In the genomic region with DNA sequence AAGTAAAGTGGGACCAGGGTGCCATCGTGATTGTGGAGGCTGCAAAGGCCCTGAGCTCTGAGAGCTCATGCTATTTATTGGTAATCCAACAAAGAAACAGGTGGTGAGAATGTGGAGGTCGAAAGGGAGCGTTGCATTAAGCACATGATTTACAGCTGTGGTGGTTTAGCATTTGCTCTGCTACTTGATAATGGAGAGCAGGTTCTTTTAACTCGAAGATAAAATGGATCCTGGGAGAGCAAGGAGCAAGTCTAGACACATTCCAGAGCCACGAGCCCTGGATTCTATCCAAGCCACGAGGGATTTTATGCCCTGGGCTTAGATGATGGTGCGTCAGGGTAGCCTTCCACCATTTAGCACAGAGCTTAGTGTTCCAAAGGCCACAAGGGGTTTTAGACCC, we compare ENCODE assay signal across 17 cellular contexts.
DNase-seq lines count a peak whose midpoint lies in the region; ATAC-seq and TF ChIP-seq lines count a peak whose summit lies in the region.
"Had no signal": no experiment of that assay in that cellular context is flagged by ENCODE, and none has a peak within 500 bp of the region (broad histone marks: within the 10 kb centered on the region; RNA-seq: fewer than 3 reads in every experiment).

No MANE protein-coding gene starts in this region.

- DNase-seq in GM23338 (ENCODE audit: low spot score) = no peak
- DNase-seq in PC-9 = no peak
- peak; percentile 1 for DNase-seq in mammary epithelial cell
- no peak for DNase-seq in stimulated activated naive CD8-positive, alpha-beta T cell treated with anti-CD3 and anti-CD28 coated beads, Interleukin-15, Interleukin-2, amounts not matched to agents 100 U/mL and 50 U/mL, for 24 hours
- DNase-seq in BE2C = no peak
- DNase-seq in NCI-H1930 (lab: John Stamatoyannopoulos, UW) = no peak
- DNase-seq: CD4-positive, alpha-beta memory T cell; GM23248; KBM-7; NCI-H1048; NCI-H1694 treated with DMSO at 0.1 percent for 48 hours; NCI-H2171 treated with DMSO at 0.1 percent for 48 hours; NCI-H510A treated with DMSO at 0.1 percent for 48 hours; NK-92 treated with Interleukin-12 subunit alpha and Interleukin-12 subunit beta, amount 100 ng/mL, for 24 hours; OCI-M1 had no signal

- no peak for ATAC-seq in GM23338
- ATAC-seq in stimulated activated naive CD8-positive, alpha-beta T cell treated with anti-CD3 and anti-CD28 coated beads, Interleukin-15, Interleukin-2, amounts not matched to agents 100 U/mL and 50 U/mL, for 24 hours = no peak

- dilution Hi-C loops in mammary epithelial cell (cut with HindIII; ENCODE audit: low sequenced_read_pairs) = no loop called here

- H3K36me3 ChIP-seq in GM23338 (ENCODE audit: insufficient read depth) (no peaks in the 10 kb centered on the region), PC-9 (ENCODE audit: low read depth) (no peaks in the 10 kb centered on the region), mammary epithelial cell (ENCODE audit: insufficient read depth, low read length) (no peaks in the 10 kb centered on the region), BE2C (no peaks in the 10 kb centered on the region)

- H3F3A ChIP-seq in GM23338 (replicated peaks; ENCODE audit: low read depth) (no peaks in the 10 kb centered on the region), PC-9 (ENCODE audit: insufficient read depth, low read depth) (no peaks in the 10 kb centered on the region)

- H3K9me3 ChIP-seq in PC-9 (ENCODE audit: insufficient read depth, low read depth) (no peaks in the 10 kb centered on the region), mammary epithelial cell (replicated peaks; ENCODE audit: insufficient read depth, low read length) (peaks cover 3% of the 10 kb centered on the region), BE2C (no peaks in the 10 kb centered on the region)

- H3K4me3 ChIP-seq in GM23338 = no peak overlapping the region
- H3K4me3 ChIP-seq in PC-9 = no peak overlapping the region
- H3K4me3 ChIP-seq in mammary epithelial cell (replicated peaks in 1 of 3; ENCODE audit: insufficient read depth in 1 of 3, low read depth in 2 of 3, low read length in 3 of 3) = no peak overlapping the region
- H3K4me3 ChIP-seq in BE2C (ENCODE audit: low read depth, low read length) = no peak overlapping the region
- H3K4me3 ChIP-seq: GM23248 had no signal

- H2AFZ ChIP-seq in GM23338 (peak overlapping the region; percentile 52; the same call in 1 of the 2 replicates), PC-9 (0 out of 2 replicates have a peak overlapping the region, but pooled peaks have one; percentile 25), mammary epithelial cell (ENCODE audit: low read depth, low read length) (no peak overlapping the region)
- H2AFZ ChIP-seq: GM23248 had no signal

- H3K9me2 ChIP-seq in GM23338 (ENCODE audit: insufficient read depth) (no peaks in the 10 kb centered on the region), PC-9 (ENCODE audit: insufficient read depth) (no peaks in the 10 kb centered on the region)

- CTCF ChIA-PET in PC-9 (lab: Charles Lee) (no interaction called here), mammary epithelial cell (lab: Charles Lee; ENCODE audit: low non-redundant PET) (no interaction called here)

- H3K9me3 Mint-ChIP-seq in GM23338 (no peaks in the 10 kb centered on the region), nephron (no peaks in the 10 kb centered on the region)

- in situ Hi-C loops in mammary epithelial cell (cut with MboI; ENCODE audit: low sequenced_read_pairs in 2 of 2) = no loop called here

- H3K4me3 Mint-ChIP-seq in GM23338 (no peak overlapping the region), nephron (no peak overlapping the region)
- H3K4me3 Mint-ChIP-seq: B cell; CD4-positive, alpha-beta memory T cell had no signal

- H3K4me1 ChIP-seq in GM23338 (ENCODE audit: insufficient read depth) (no peaks in the 10 kb centered on the region), PC-9 (replicated peaks; ENCODE audit: insufficient read depth) (no peaks in the 10 kb centered on the region), mammary epithelial cell (ENCODE audit: insufficient read depth, low read length) (no peaks in the 10 kb centered on the region), BE2C (no peaks in the 10 kb centered on the region; the same call in 1 of the 2 replicates)

- H3K36me3 Mint-ChIP-seq in GM23338 (ENCODE audit: low read depth) (no peaks in the 10 kb centered on the region), nephron (ENCODE audit: low read depth) (no peaks in the 10 kb centered on the region)
- H3K36me3 Mint-ChIP-seq: CD4-positive, alpha-beta memory T cell had no signal

- 20% methylated on average over 2 of the region's 7 CpGs for WGBS in mammary epithelial cell (ENCODE audit: low coverage, missing lambda C conversion rate)

- H4K20me1 ChIP-seq in GM23338 (replicated peaks; ENCODE audit: insufficient read depth) (no peaks in the 10 kb centered on the region), PC-9 (ENCODE audit: insufficient read depth) (no peaks in the 10 kb centered on the region), mammary epithelial cell (ENCODE audit: insufficient read depth, low read length) (no peaks in the 10 kb centered on the region)

- peaks cover 4% of the 10 kb centered on the region; the same call in 1 of the 3 replicates for H3K4me1 Mint-ChIP-seq in GM23338
- H3K4me1 Mint-ChIP-seq in nephron = peaks cover 15% of the 10 kb centered on the region
- H3K4me1 Mint-ChIP-seq: B cell; CD4-positive, alpha-beta memory T cell had no signal

- intact Hi-C loops in PC-9 (cut with micrococcal nuclease; ENCODE audit: unreplicated experiment) = no loop called here
- intact Hi-C loops in mammary epithelial cell (cut with micrococcal nuclease) = no loop called here

- POLR2A ChIA-PET in PC-9 (lab: Charles Lee; ENCODE audit: unreplicated experiment) = no interaction called here

- no TSS peak for BruUV-seq in PC-9 (replicated peaks; lab: Mats Ljungman, UMichigan)
- no TSS peak for BruUV-seq in mammary epithelial cell (replicated peaks; lab: Mats Ljungman, UMichigan)

- no peak overlapping the region for H3K9ac ChIP-seq in mammary epithelial cell (ENCODE audit: insufficient read depth, low read length)
- H3K9ac ChIP-seq: GM23248 had no signal

- H3K79me2 ChIP-seq in GM23338 (replicated peaks; ENCODE audit: insufficient read depth) (no peaks in the 10 kb centered on the region), PC-9 (ENCODE audit: low read depth) (no peaks in the 10 kb centered on the region), mammary epithelial cell (ENCODE audit: insufficient read depth, low read length) (no peaks in the 10 kb centered on the region)

- H3K27ac ChIP-seq in GM23338 (ENCODE audit: low read depth) (no peak overlapping the region), PC-9 (no peak overlapping the region), mammary epithelial cell (ENCODE audit: insufficient read depth, low read depth, low read length) (no peak overlapping the region)
- H3K27ac ChIP-seq: GM23248 had no signal

- H3K4me2 ChIP-seq in GM23338 = no peak overlapping the region
- H3K4me2 ChIP-seq in PC-9 = no peak overlapping the region
- H3K4me2 ChIP-seq in mammary epithelial cell (ENCODE audit: insufficient read depth, low read depth, low read length) = no peak overlapping the region

- H3K27me3 ChIP-seq in GM23338 (ENCODE audit: insufficient read depth) (no peaks in the 10 kb centered on the region), PC-9 (ENCODE audit: insufficient read depth, low read depth) (no peaks in the 10 kb centered on the region), mammary epithelial cell (ENCODE audit: insufficient read depth, low read length) (no peaks in the 10 kb centered on the region), BE2C (no peaks in the 10 kb centered on the region)

- no peak for TF ChIP-seq CTCF in GM23338 (conservative IDR thresholded peaks at IDR 0.05; ENCODE audit: low read depth in 2 of 2)
- TF ChIP-seq CTCF in PC-9 (conservative IDR thresholded peaks at IDR 0.05) = no peak
- no peak for TF ChIP-seq CTCF in mammary epithelial cell (conservative IDR thresholded peaks at IDR 0.05 in 1 of 2, IDR thresholded peaks at IDR 0.05 in 1 of 2; ENCODE audit: extremely low read depth in 1 of 2, insufficient read depth in 1 of 2, low read depth in 1 of 2, low read length in 2 of 2)
- TF ChIP-seq CTCF in nephron (IDR thresholded peaks at IDR 0.05; ENCODE audit: unreplicated experiment in 3 of 3) = no peak
- no peak for TF ChIP-seq CTCF in BE2C (IDR thresholded peaks at IDR 0.05; ENCODE audit: low read depth, low read length)

- H3K27ac Mint-ChIP-seq in GM23338 = no peak overlapping the region
- H3K27ac Mint-ChIP-seq in nephron = peak overlapping the region in 2 of 3 experiments; percentile 12 to 54
- H3K27ac Mint-ChIP-seq: B cell; CD4-positive, alpha-beta memory T cell had no signal

- H3K27me3 Mint-ChIP-seq in GM23338 (ENCODE audit: insufficient read depth, low read depth, poor library complexity) (no peaks in the 10 kb centered on the region), nephron (ENCODE audit: low read depth) (no peaks in the 10 kb centered on the region)
- H3K27me3 Mint-ChIP-seq: B cell; CD4-positive, alpha-beta memory T cell had no signal

TF ChIP-seq in GM23338, 12 proteins besides CTCF, POLR2A, EP300 and RAD21 (continues in another document):
- TF ChIP-seq ZNF114 (CRISPR knock-in tag; IDR thresholded peaks at IDR 0.05) = no peak
- no peak for TF ChIP-seq CREB1 (CRISPR knock-in tag; IDR thresholded peaks at IDR 0.05; ENCODE audit: low read depth)
- TF ChIP-seq JUNB (IDR thresholded peaks at IDR 0.05; ENCODE audit: unreplicated experiment) = no peak
- no peak for TF ChIP-seq ZNF331 (CRISPR knock-in tag; IDR thresholded peaks at IDR 0.05; ENCODE audit: low read depth)
